Comparison of ENCODE assay signal across 11 cellular contexts in genomic region chrX:1464282-1465131, GRCh38. TPM values are rescaled to one million over a fixed set of nuclear protein-coding genes. Genes with fewer than 3 reads are reported as not detected.
A peak's percentile ranks its signal among the peaks of the same experiment; 100 is the strongest.
DNase-seq lines count a peak whose midpoint lies in the region; ATAC-seq and TF ChIP-seq lines count a peak whose summit lies in the region.
"Had no signal": no experiment of that assay in that cellular context is flagged by ENCODE, and none has a peak within 500 bp of the region (broad histone marks: within the 10 kb centered on the region; RNA-seq: fewer than 3 reads in every experiment).

No MANE protein-coding gene starts in this region.

- POLR2A ChIA-PET in PC-9 (lab: Charles Lee; ENCODE audit: unreplicated experiment): no interaction called here

- H3K27me3 ChIP-seq in PC-9 (ENCODE audit: insufficient read depth, low read depth): peaks cover 48% of the 10 kb centered on the region

- H3K4me1 Mint-ChIP-seq in CD14-positive monocyte: peaks cover 35% of the 10 kb centered on the region
- peaks cover 71% of the 10 kb centered on the region for H3K4me1 Mint-ChIP-seq in activated T-helper 1 cell treated with anti-CD3 and anti-CD28 coated beads, Interleukin-12 subunit alpha, Interleukin-12 subunit beta, Interleukin-2, Interleukin-4 antibody, amounts not matched to agents 30 ng/mL and 10 ng/mL and 1 ng/mL, durations not matched to agents 14 hours and 24 hours and 36 hours (ENCODE audit: low read depth)

- intact Hi-C loops in CD14-positive monocyte (cut with micrococcal nuclease): loop anchor here (5.0 kb wide), 2 partner anchors 38 to 73 kb away; partner anchors contain the start of gene P2RY8 (in 2 of the 2)
- intact Hi-C loops in activated T-helper 1 cell treated with anti-CD3 and anti-CD28 coated beads, Interleukin-12 subunit alpha, Interleukin-12 subunit beta, Interleukin-2, Interleukin-4 antibody, amounts not matched to agents 30 ng/mL and 10 ng/mL and 1 ng/mL, durations not matched to agents 14 hours and 24 hours and 36 hours (cut with micrococcal nuclease): no loop called here
- intact Hi-C loops in mucosa of descending colon (cut with DNase I, micrococcal nuclease): loop anchor here in 1 of 2 donors (10.0 kb wide), 1 partner anchor 110 kb away; no protein-coding TSS in a partner anchor
- intact Hi-C loops in PC-9 (cut with micrococcal nuclease; ENCODE audit: unreplicated experiment): no loop called here

- peaks cover 0 to 1% (median 0%) of the 10 kb centered on the region in 3 donors for H3K27me3 Mint-ChIP-seq in CD14-positive monocyte (ENCODE audit: low read depth in 3 of 3)
- no peaks in the 10 kb centered on the region for H3K27me3 Mint-ChIP-seq in activated T-helper 1 cell treated with anti-CD3 and anti-CD28 coated beads, Interleukin-12 subunit alpha, Interleukin-12 subunit beta, Interleukin-2, Interleukin-4 antibody, amounts not matched to agents 30 ng/mL and 10 ng/mL and 1 ng/mL, durations not matched to agents 14 hours and 24 hours and 36 hours (ENCODE audit: insufficient read depth)

- H3K4me1 ChIP-seq in mucosa of descending colon (ENCODE audit: low read depth) (no peaks in the 10 kb centered on the region), PC-9 (replicated peaks; ENCODE audit: insufficient read depth) (peaks cover 8% of the 10 kb centered on the region; the same call in 1 of the 2 replicates)
- H3K4me1 ChIP-seq: foreskin keratinocyte had no signal

- H2AFZ ChIP-seq in PC-9: no peak overlapping the region

- no TSS peak for BruUV-seq in PC-9 (replicated peaks; lab: Mats Ljungman, UMichigan)

- no peak for TF ChIP-seq CTCF in CD14-positive monocyte (IDR thresholded peaks at IDR 0.05)
- no peak for TF ChIP-seq CTCF in mucosa of descending colon (IDR thresholded peaks at IDR 0.05)
- TF ChIP-seq CTCF in PC-9 (conservative IDR thresholded peaks at IDR 0.05): no peak

- DNase-seq in CD14-positive monocyte (ENCODE audit: low spot score) (peak; percentile 14), M059J (ENCODE audit: low read depth) (peak; percentile 81), mucosa of descending colon (peak in 2 of 3 donors; percentile 2 to 45), PC-9 (no peak), DMS153 (lab: John Stamatoyannopoulos, UW) (no peak), cerebellar nuclear complex (lab: John Stamatoyannopoulos, UW) (no peak)
- DNase-seq in activated T-helper 1 cell treated with anti-CD3 and anti-CD28 coated beads, Interleukin-12 subunit alpha, Interleukin-12 subunit beta, Interleukin-2, Interleukin-4 antibody, amounts not matched to agents 30 ng/mL and 10 ng/mL and 1 ng/mL, durations not matched to agents 14 hours and 24 hours and 36 hours (ENCODE audit: low spot score): no peak
- DNase-seq: foreskin keratinocyte, NCI-H187 treated with DMSO at 0.1 percent for 48 hours, nephron progenitor cell had no signal

- H3K27ac ChIP-seq in PC-9: no peak overlapping the region
- H3K27ac ChIP-seq: foreskin keratinocyte had no signal

- H3K4me2 ChIP-seq in PC-9: no peak overlapping the region

- H3K9me3 Mint-ChIP-seq in CD14-positive monocyte: peaks cover 0 to 4% (median 0%) of the 10 kb centered on the region in 7 donors
- no peaks in the 10 kb centered on the region for H3K9me3 Mint-ChIP-seq in activated T-helper 1 cell treated with anti-CD3 and anti-CD28 coated beads, Interleukin-12 subunit alpha, Interleukin-12 subunit beta, Interleukin-2, Interleukin-4 antibody, amounts not matched to agents 30 ng/mL and 10 ng/mL and 1 ng/mL, durations not matched to agents 14 hours and 24 hours and 36 hours
- H3K9me3 Mint-ChIP-seq: nephron progenitor cell had no signal

- CTCF ChIA-PET in PC-9 (lab: Charles Lee): no interaction called here

- no peak for ATAC-seq in mucosa of descending colon
- no peak for ATAC-seq in GM21529 (IDR thresholded peaks at IDR 0.05; ENCODE audit: unreplicated experiment)
- ATAC-seq: foreskin keratinocyte had no signal

- no peak overlapping the region for H3K4me3 ChIP-seq in mucosa of descending colon
- no peak overlapping the region for H3K4me3 ChIP-seq in PC-9

- H3F3A ChIP-seq in PC-9 (ENCODE audit: insufficient read depth, low read depth): peaks cover 9% of the 10 kb centered on the region; the same call in 1 of the 2 replicates

- no peaks in the 10 kb centered on the region for H4K20me1 ChIP-seq in PC-9 (ENCODE audit: insufficient read depth)

- H3K36me3 ChIP-seq in mucosa of descending colon (ENCODE audit: low read depth) (no peaks in the 10 kb centered on the region), PC-9 (ENCODE audit: low read depth) (no peaks in the 10 kb centered on the region)

- peaks cover 34 to 49% of the 10 kb centered on the region in 2 donors for H3K36me3 Mint-ChIP-seq in CD14-positive monocyte
- H3K36me3 Mint-ChIP-seq in activated T-helper 1 cell treated with anti-CD3 and anti-CD28 coated beads, Interleukin-12 subunit alpha, Interleukin-12 subunit beta, Interleukin-2, Interleukin-4 antibody, amounts not matched to agents 30 ng/mL and 10 ng/mL and 1 ng/mL, durations not matched to agents 14 hours and 24 hours and 36 hours (ENCODE audit: low read depth): peaks cover 25% of the 10 kb centered on the region

- peak overlapping the region in 4 of 7 donors; percentile 23 to 80 (median 49) for H3K27ac Mint-ChIP-seq in CD14-positive monocyte
- H3K27ac Mint-ChIP-seq in activated T-helper 1 cell treated with anti-CD3 and anti-CD28 coated beads, Interleukin-12 subunit alpha, Interleukin-12 subunit beta, Interleukin-2, Interleukin-4 antibody, amounts not matched to agents 30 ng/mL and 10 ng/mL and 1 ng/mL, durations not matched to agents 14 hours and 24 hours and 36 hours: peak overlapping the region; percentile 90
- H3K27ac Mint-ChIP-seq: nephron progenitor cell had no signal

- no peak overlapping the region for H3K4me3 Mint-ChIP-seq in CD14-positive monocyte
- H3K4me3 Mint-ChIP-seq in activated T-helper 1 cell treated with anti-CD3 and anti-CD28 coated beads, Interleukin-12 subunit alpha, Interleukin-12 subunit beta, Interleukin-2, Interleukin-4 antibody, amounts not matched to agents 30 ng/mL and 10 ng/mL and 1 ng/mL, durations not matched to agents 14 hours and 24 hours and 36 hours: peak overlapping the region; percentile 77
- H3K4me3 Mint-ChIP-seq: nephron progenitor cell had no signal

- H3K79me2 ChIP-seq in PC-9 (ENCODE audit: low read depth): no peaks in the 10 kb centered on the region

- no peaks in the 10 kb centered on the region for H3K9me2 ChIP-seq in PC-9 (ENCODE audit: insufficient read depth)

- H3K9me3 ChIP-seq in mucosa of descending colon: no peaks in the 10 kb centered on the region
- no peaks in the 10 kb centered on the region for H3K9me3 ChIP-seq in PC-9 (ENCODE audit: insufficient read depth, low read depth)

RNA-seq across cellular contexts. Expression of gene ASMTL, which starts 11.8 kb away (rescaled TPM):
- polyA plus RNA-seq in CD14-positive monocyte: 10 to 100 TPM; 31.0 to 31.5 TPM
- total RNA-seq in M059J (2014; rRNA removed; shearing (Covaris generic)): 6.3 and 7.2 TPM in 2 replicates
- total RNA-seq in activated T-helper 1 cell treated with anti-CD3 and anti-CD28 coated beads, Interleukin-12 subunit alpha, Interleukin-12 subunit beta, Interleukin-2, Interleukin-4 antibody, amounts not matched to agents 30 ng/mL and 10 ng/mL and 1 ng/mL, durations not matched to agents 14 hours and 24 hours and 36 hours: 45.4 and 48.0 TPM in 2 replicates
- 10 to 100 TPM; 15.6 to 32.0 (median 18.8) TPM for total RNA-seq in mucosa of descending colon
- 42.7 and 55.4 TPM in 2 replicates for total RNA-seq in PC-9 (2021)

Comparison
In these comparisons a context has a peak if more than half of its experiments do, and no peak if none do; other contexts are left out.
1. DNase-seq: peak in CD14-positive monocyte (single experiment), M059J (single experiment) and mucosa of descending colon (2 of 3); none in activated T-helper 1 cell treated with anti-CD3 and anti-CD28 coated beads, Interleukin-12 subunit alpha, Interleukin-12 subunit beta, Interleukin-2, Interleukin-4 antibody, amounts not matched to agents 30 ng/mL and 10 ng/mL and 1 ng/mL, durations not matched to agents 14 hours and 24 hours and 36 hours (single experiment), PC-9 (0 of 2), DMS153 (single experiment) and cerebellar nuclear complex (0 of 2).
2. intact Hi-C loops: an anchor here in CD14-positive monocyte (5.0 kb wide); none called in activated T-helper 1 cell treated with anti-CD3 and anti-CD28 coated beads, Interleukin-12 subunit alpha, Interleukin-12 subunit beta, Interleukin-2, Interleukin-4 antibody, amounts not matched to agents 30 ng/mL and 10 ng/mL and 1 ng/mL, durations not matched to agents 14 hours and 24 hours and 36 hours and PC-9.